Comparison of ENCODE assay signal across 25 cellular contexts in the genomic region with DNA sequence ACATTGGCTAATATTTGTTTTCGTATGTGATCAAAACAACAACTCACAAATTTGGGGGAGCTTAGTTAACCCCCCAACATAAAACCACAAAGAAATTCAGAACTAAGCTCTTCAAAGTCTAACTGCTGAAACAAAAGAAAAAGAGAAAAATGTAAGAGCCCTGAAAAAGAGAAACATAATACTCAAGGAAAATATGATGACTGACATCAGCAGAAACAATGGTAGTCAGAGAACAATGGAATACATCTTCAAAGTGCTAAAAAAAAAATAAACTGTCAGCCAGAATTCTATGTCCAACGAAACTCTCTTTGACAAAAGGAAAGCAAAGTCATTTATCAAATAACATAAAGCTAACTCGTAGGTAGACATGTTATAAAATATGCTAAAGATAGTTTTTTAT.
"Had no signal": no experiment of that assay in that cellular context is flagged by ENCODE, and none has a peak within 500 bp of the region (broad histone marks: within the 10 kb centered on the region; RNA-seq: fewer than 3 reads in every experiment).

No MANE protein-coding gene starts in this region.

- H3K9me3 ChIP-seq: ascending aorta, esophagus muscularis mucosa had no signal

- H3K4me3 ChIP-seq: ascending aorta, esophagus muscularis mucosa, gastroesophageal sphincter, heart right ventricle had no signal

- DNase-seq: activated CD4-positive, alpha-beta memory T cell treated with anti-CD3 and anti-CD28 coated beads, Interleukin-2, amount 10 ng/mL, durations not matched to agents 7 days and 5 days; activated CD4-positive, alpha-beta T cell treated with anti-CD3 and anti-CD28 coated beads for 1 hour; activated CD4-positive, alpha-beta T cell treated with anti-CD3 and anti-CD28 coated beads for 4 hours; activated CD4-positive, alpha-beta T cell treated with anti-CD3 and anti-CD28 coated beads, Interleukin-2, amount 10 ng/mL, durations not matched to agents 7 days and 5 days; activated CD4-positive, alpha-beta T cell treated with anti-CD3 and anti-CD28 coated beads, Interleukin-2, amount 50 U/mL, for 4 hours; activated CD8-positive, alpha-beta memory T cell treated with anti-CD3 and anti-CD28 coated beads, Interleukin-2, amount 50 U/mL, for 48 hours; activated gamma-delta T cell; activated naive CD4-positive, alpha-beta T cell; activated naive CD4-positive, alpha-beta T cell treated with anti-CD3 and anti-CD28 coated beads, Interleukin-2, amount 10 ng/mL, durations not matched to agents 7 days and 5 days; activated naive CD8-positive, alpha-beta T cell treated with anti-CD3 and anti-CD28 coated beads, Interleukin-2, amount 10 ng/mL, durations not matched to agents 7 days and 5 days; activated T-cell treated with anti-CD3 and anti-CD28 coated beads for 4 hours; activated T-cell treated with anti-CD3 and anti-CD28 coated beads, Interleukin-2, amount 50 U/mL, for 24 hours; activated T-cell treated with anti-CD3 and anti-CD28 coated beads, Interleukin-2, amount 50 U/mL, for 72 hours; caudate nucleus; cortex of kidney; dermis blood vessel endothelial cell; effector CD4-positive, alpha-beta T cell; effector memory CD8-positive, alpha-beta T cell; erythroblast; foreskin melanocyte; heart right ventricle; T-helper 2 cell had no signal

- H3K27ac ChIP-seq: ascending aorta, esophagus muscularis mucosa, gastroesophageal sphincter, heart right ventricle had no signal

- H3K4me1 ChIP-seq: ascending aorta, esophagus muscularis mucosa, gastroesophageal sphincter, heart right ventricle had no signal

- H3K36me3 ChIP-seq: ascending aorta, esophagus muscularis mucosa, gastroesophageal sphincter, heart right ventricle had no signal
